In genomic region chr9:126461029-126461428, GRCh38 we compare ENCODE assay signal across 2 cellular contexts.
TF ChIP-seq lines count a peak whose summit lies in the region.

No MANE protein-coding gene starts in this region.

TF ChIP-seq in GM23338, 12 proteins besides CTCF, POLR2A, EP300 and RAD21 (continued from another document):
- no peak for TF ChIP-seq ZNF462 (CRISPR knock-in tag; IDR thresholded peaks at IDR 0.05)
TF ChIP-seq in GM23338: peak in this region for 0.

TF ChIP-seq in K562, 482 proteins besides CTCF, POLR2A, EP300 and RAD21 (continued from another document):
- no peak for TF ChIP-seq REST (CRISPR knock-in tag; IDR thresholded peaks at IDR 0.05; ENCODE audit: low read depth)
- no peak for TF ChIP-seq CCNT2 (IDR thresholded peaks at IDR 0.05; ENCODE audit: borderline replicate concordance, extremely low read depth, insufficient read length, low read depth, low read length)
- TF ChIP-seq FOXJ2 (tag; IDR thresholded peaks at IDR 0.05) = no peak
- no peak for TF ChIP-seq MCM2 (IDR thresholded peaks at IDR 0.05; ENCODE audit: low read depth)
TF ChIP-seq in K562: peak in this region for 0.
